ENCODE assay signal across 2 cellular contexts in the genomic region with DNA sequence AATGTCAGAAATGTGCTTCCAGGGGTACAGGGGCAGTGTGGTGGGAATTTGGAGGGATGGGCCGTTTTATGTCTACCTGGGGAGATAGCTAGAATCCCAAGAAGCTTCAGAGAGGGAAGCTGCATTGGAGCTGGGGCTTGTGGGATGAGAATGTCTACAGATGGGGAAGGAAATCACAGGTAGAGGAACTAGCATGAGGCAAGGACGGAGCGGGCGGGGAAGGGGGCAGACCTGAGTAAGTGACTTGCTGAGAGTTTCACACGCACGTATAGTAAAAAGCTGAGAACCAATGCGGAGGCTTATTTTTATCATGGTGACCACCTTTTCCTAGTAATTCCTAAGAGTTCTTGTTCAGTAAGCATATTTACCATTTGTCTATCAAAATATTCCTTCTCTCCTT.
TF ChIP-seq lines count a peak whose summit lies in the region.

No MANE protein-coding gene starts in this region.

TF ChIP-seq in H1, 55 proteins besides CTCF, POLR2A, EP300 and RAD21:
- no peak for TF ChIP-seq YY1 (IDR thresholded peaks at IDR 0.05; ENCODE audit: low read depth, low read length)
- peak; percentile 77 for TF ChIP-seq ASH2L (IDR thresholded peaks at IDR 0.05; ENCODE audit: low read length)

TF ChIP-seq in liver, 16 proteins besides CTCF, POLR2A, EP300 and RAD21:
- TF ChIP-seq, protein P1, sequence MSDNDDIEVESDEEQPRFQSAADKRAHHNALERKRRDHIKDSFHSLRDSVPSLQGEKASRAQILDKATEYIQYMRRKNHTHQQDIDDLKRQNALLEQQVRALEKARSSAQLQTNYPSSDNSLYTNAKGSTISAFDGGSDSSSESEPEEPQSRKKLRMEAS (IDR thresholded peaks at IDR 0.05) = no peak
- TF ChIP-seq YY1 (IDR thresholded peaks at IDR 0.05) = no peak
- TF ChIP-seq TAF1 (conservative IDR thresholded peaks at IDR 0.05) = no peak
- no peak for TF ChIP-seq RXRA (IDR thresholded peaks at IDR 0.05)
- no peak for TF ChIP-seq FOXA1 (IDR thresholded peaks at IDR 0.05)
- TF ChIP-seq ATF3 (IDR thresholded peaks at IDR 0.05) = no peak
- no peak for TF ChIP-seq GABPA (IDR thresholded peaks at IDR 0.05 in 1 of 2, conservative IDR thresholded peaks at IDR 0.05 in 1 of 2)
- no peak for TF ChIP-seq HNF4A (conservative IDR thresholded peaks at IDR 0.05)
- TF ChIP-seq FOXA2 (IDR thresholded peaks at IDR 0.05) = no peak
- TF ChIP-seq EGR1 (IDR thresholded peaks at IDR 0.05; ENCODE audit: low read depth in 2 of 2) = no peak
